Comparison of ENCODE assay signal across 18 cellular contexts in genomic region chr19:7542556-7543348, GRCh38. TPM values are rescaled to one million over a fixed set of nuclear protein-coding genes. Genes with fewer than 3 reads are reported as not detected.
DNase-seq lines count a peak whose midpoint lies in the region; ATAC-seq and TF ChIP-seq lines count a peak whose summit lies in the region.
"Had no signal": no experiment of that assay in that cellular context is flagged by ENCODE, and none has a peak within 500 bp of the region (broad histone marks: within the 10 kb centered on the region; RNA-seq: fewer than 3 reads in every experiment).

No MANE protein-coding gene starts in this region.

- no peaks in the 10 kb centered on the region for H3K9me3 ChIP-seq in liver (ENCODE audit: control insufficient read depth in 4 of 4, low read length in 3 of 4)
- no peaks in the 10 kb centered on the region for H3K9me3 ChIP-seq in right lobe of liver
- H3K9me3 ChIP-seq in neutrophil: no peaks in the 10 kb centered on the region
- no peaks in the 10 kb centered on the region for H3K9me3 ChIP-seq in upper lobe of right lung
- H3K9me3 ChIP-seq: Caco-2, MG63 had no signal

- no peak for TF ChIP-seq POLR2A in right lobe of liver (IDR thresholded peaks at IDR 0.05)

- no peaks in the 10 kb centered on the region for H3K4me1 ChIP-seq in liver (ENCODE audit: control insufficient read depth in 4 of 4, insufficient read depth in 4 of 4, low read length in 3 of 4)
- H3K4me1 ChIP-seq in right lobe of liver: no peaks in the 10 kb centered on the region
- peaks cover 41 to 46% of the 10 kb centered on the region in 2 experiments for H3K4me1 ChIP-seq in neutrophil (ENCODE audit: control insufficient read depth in 1 of 2, insufficient read depth in 1 of 2, low read depth in 1 of 2, low read length in 1 of 2)
- no peaks in the 10 kb centered on the region for H3K4me1 ChIP-seq in upper lobe of right lung
- H3K4me1 ChIP-seq: Caco-2 had no signal

- no peaks in the 10 kb centered on the region for H3K9me3 Mint-ChIP-seq in activated T-helper 17 cell treated with anti-CD3 and anti-CD28 coated beads, Interleukin-2, amount 50 U/mL, for 72 hours

- H3K27ac Mint-ChIP-seq in activated T-helper 17 cell treated with anti-CD3 and anti-CD28 coated beads, Interleukin-2, amount 50 U/mL, for 72 hours: peak overlapping the region; percentile 51

- H3K36me3 Mint-ChIP-seq in activated T-helper 17 cell treated with anti-CD3 and anti-CD28 coated beads, Interleukin-2, amount 50 U/mL, for 72 hours (ENCODE audit: low read depth): peaks cover 68% of the 10 kb centered on the region

- ATAC-seq in right lobe of liver (no peak), upper lobe of right lung (no peak)
- no peak for ATAC-seq in activated T-helper 17 cell treated with anti-CD3 and anti-CD28 coated beads, Interleukin-2, amount 50 U/mL, for 72 hours (replicated peaks)

- intact Hi-C loops in right lobe of liver (cut with DNase I) (no loop called here), upper lobe of right lung (cut with DNase I) (no loop called here)

- H3K27ac ChIP-seq in liver (ENCODE audit: low read depth in 1 of 2, low read length in 2 of 2) (peak overlapping the region; percentile 36 to 61), right lobe of liver (no peak overlapping the region), neutrophil (peak overlapping the region; percentile 85), upper lobe of right lung (peak overlapping the region; percentile 17)

- DNase-seq in right lobe of liver (no peak), upper lobe of right lung (peak; percentile 60), dermis blood vessel endothelial cell (no peak), cerebellar cortex (ENCODE audit: low spot score) (no peak)
- DNase-seq: AML-193; Caco-2; CD4-positive, CD25-positive, alpha-beta regulatory T cell; Karpas-422; MG63; NCI-H1092; NCI-H146; NCI-H2081; NCI-H510A; NCI-H774; RPMI8226 had no signal

- no peaks in the 10 kb centered on the region for H3K27me3 Mint-ChIP-seq in activated T-helper 17 cell treated with anti-CD3 and anti-CD28 coated beads, Interleukin-2, amount 50 U/mL, for 72 hours
- H3K27me3 Mint-ChIP-seq: CD4-positive, CD25-positive, alpha-beta regulatory T cell had no signal

- H3K4me3 Mint-ChIP-seq in activated T-helper 17 cell treated with anti-CD3 and anti-CD28 coated beads, Interleukin-2, amount 50 U/mL, for 72 hours: no peak overlapping the region

- H3K4me1 Mint-ChIP-seq in activated T-helper 17 cell treated with anti-CD3 and anti-CD28 coated beads, Interleukin-2, amount 50 U/mL, for 72 hours: peaks cover 6% of the 10 kb centered on the region

- no peak overlapping the region for H3K9ac ChIP-seq in liver (ENCODE audit: low read depth in 1 of 2, low read length in 2 of 2)

- TF ChIP-seq RAD21 in liver (IDR thresholded peaks at IDR 0.05): no peak

- 98% methylated on average over 24 of the region's 24 CpGs for WGBS in liver
- whole genome bisulfite sequencing in right lobe of liver (ENCODE audit: insufficient coverage, low coverage, low lambda C conversion rate, missing lambda C conversion rate): no CpG with 5 or more reads among the region's 24 CpGs

- TF ChIP-seq CTCF in liver (IDR thresholded peaks at IDR 0.05; ENCODE audit: low read depth, low read length, missing input control) (no peak), right lobe of liver (IDR thresholded peaks at IDR 0.05) (no peak), neutrophil (IDR thresholded peaks at IDR 0.05) (no peak), upper lobe of right lung (IDR thresholded peaks at IDR 0.05) (no peak)

- no peak overlapping the region for H3K4me3 ChIP-seq in liver (ENCODE audit: low read depth in 1 of 3, low read length in 3 of 3)
- no peak overlapping the region for H3K4me3 ChIP-seq in right lobe of liver
- no peak overlapping the region for H3K4me3 ChIP-seq in neutrophil (ENCODE audit: low read depth in 1 of 2, low read length in 1 of 2)
- H3K4me3 ChIP-seq in upper lobe of right lung: no peak overlapping the region
- H3K4me3 ChIP-seq: MG63 had no signal

- no peaks in the 10 kb centered on the region for H3K27me3 ChIP-seq in liver (ENCODE audit: control insufficient read depth in 4 of 4, insufficient read depth in 4 of 4, low read length in 3 of 4)
- H3K27me3 ChIP-seq in right lobe of liver: no peaks in the 10 kb centered on the region
- no peaks in the 10 kb centered on the region for H3K27me3 ChIP-seq in neutrophil
- H3K27me3 ChIP-seq in upper lobe of right lung: no peaks in the 10 kb centered on the region
- H3K27me3 ChIP-seq: MG63 had no signal

- H3K36me3 ChIP-seq in liver (ENCODE audit: control insufficient read depth in 4 of 4, insufficient read depth in 3 of 4, low read depth in 1 of 4, low read length in 3 of 4) (peaks cover 14 to 44% (median 19%) of the 10 kb centered on the region in 4 donors), right lobe of liver (peaks cover 0 to 47% (median 6%) of the 10 kb centered on the region in 4 donors), neutrophil (peaks cover 53% of the 10 kb centered on the region), upper lobe of right lung (peaks cover 69% of the 10 kb centered on the region)

TF ChIP-seq in liver, 16 proteins besides CTCF, POLR2A, EP300 and RAD21:
- TF ChIP-seq HNF4G (IDR thresholded peaks at IDR 0.05): no peak
- TF ChIP-seq NR2F2 (IDR thresholded peaks at IDR 0.05): peak; percentile 49

RNA-seq across cellular contexts. Expression of gene PNPLA6, which starts 7.2 kb away (rescaled TPM):
- 10 to 100 TPM; 33.0 to 68.4 TPM for total RNA-seq in liver
- 10 to 100 TPM; 20.9 to 22.9 TPM for polyA plus RNA-seq in liver
- total RNA-seq in right lobe of liver: 10 to 100 TPM; 38.7 to 61.8 (median 46.5) TPM
- 100 to 1,000 TPM; 146 to 163 TPM for total RNA-seq in activated T-helper 17 cell treated with anti-CD3 and anti-CD28 coated beads, Interleukin-2, amount 50 U/mL, for 72 hours
- total RNA-seq in upper lobe of right lung: 190 TPM
- 107 and 192 TPM in 2 replicates for total RNA-seq in dermis blood vessel endothelial cell

RNA-seq across cellular contexts. Expression of gene MCOLN1, which starts 20.3 kb away (rescaled TPM):
- 10 to 100 TPM; 10.9 to 13.2 TPM for total RNA-seq in liver
- 10 to 100 TPM; 14.1 to 17.0 TPM for polyA plus RNA-seq in liver
- 10 to 100 TPM in 5 of 6 experiments, 1 to 10 TPM in 1; 9.8 to 25.2 (median 17.7) TPM for total RNA-seq in right lobe of liver
- total RNA-seq in activated T-helper 17 cell treated with anti-CD3 and anti-CD28 coated beads, Interleukin-2, amount 50 U/mL, for 72 hours: 10 to 100 TPM; 10.0 to 15.3 TPM
- 55.0 TPM for total RNA-seq in upper lobe of right lung
- total RNA-seq in dermis blood vessel endothelial cell: 2.7 and 3.7 TPM in 2 replicates

RNA-seq across cellular contexts. Expression of gene ZNF358, which starts 26.8 kb away (rescaled TPM):
- total RNA-seq in liver (1 to 10 TPM; 5.7 to 9.5 TPM), right lobe of liver (10 to 100 TPM; 15.3 to 35.1 (median 24.8) TPM), upper lobe of right lung (56.9 TPM), dermis blood vessel endothelial cell (20.9 and 36.6 TPM in 2 replicates)
- polyA plus RNA-seq in liver: 10 to 100 TPM; 15.6 to 18.2 TPM
- total RNA-seq in activated T-helper 17 cell treated with anti-CD3 and anti-CD28 coated beads, Interleukin-2, amount 50 U/mL, for 72 hours: 1 to 10 TPM; 2.9 to 3.1 TPM

RNA-seq across cellular contexts. Expression of gene CAMSAP3, which starts 52.9 kb away (rescaled TPM):
- 10 to 100 TPM in 1 of 2 donors, 1 to 10 TPM in 1; 4.4 to 13.8 TPM for total RNA-seq in liver
- 10 to 100 TPM in 1 of 2 donors, 1 to 10 TPM in 1; 5.7 to 19.1 TPM for polyA plus RNA-seq in liver
- total RNA-seq in right lobe of liver: 10 to 100 TPM; 21.8 to 31.9 (median 23.4) TPM
- total RNA-seq in activated T-helper 17 cell treated with anti-CD3 and anti-CD28 coated beads, Interleukin-2, amount 50 U/mL, for 72 hours: under 1 TPM; 0.11 to 0.37 TPM
- 29.1 TPM for total RNA-seq in upper lobe of right lung
- under 0.01 and 0.19 TPM in 2 replicates for total RNA-seq in dermis blood vessel endothelial cell
- total RNA-seq: CD4-positive, CD25-positive, alpha-beta regulatory T cell had no signal
- polyA plus RNA-seq: CD4-positive, CD25-positive, alpha-beta regulatory T cell had no signal

RNA-seq across cellular contexts. Expression of gene PEX11G, which starts 53.9 kb away (rescaled TPM):
- 1 to 10 TPM; 1.9 to 7.7 TPM for total RNA-seq in liver
- 10 to 100 TPM in 1 of 2 donors, 1 to 10 TPM in 1; 8.6 to 10.9 TPM for polyA plus RNA-seq in liver
- 10 to 100 TPM in 2 of 6 experiments, 1 to 10 TPM in 4; 4.8 to 14.3 (median 9.4) TPM for total RNA-seq in right lobe of liver
- under 1 TPM in 1 of 2 donors, not detected in 1; 0.66 TPM for total RNA-seq in activated T-helper 17 cell treated with anti-CD3 and anti-CD28 coated beads, Interleukin-2, amount 50 U/mL, for 72 hours
- 3.6 TPM for total RNA-seq in upper lobe of right lung
- total RNA-seq in dermis blood vessel endothelial cell: 2.3 and 2.9 TPM in 2 replicates
- total RNA-seq: CD4-positive, CD25-positive, alpha-beta regulatory T cell had no signal

Comparison
In these comparisons a context has a peak if more than half of its experiments do, and no peak if none do; other contexts are left out.
1. H3K27ac ChIP-seq: peak in liver (2 of 2), neutrophil (single experiment) and upper lobe of right lung (single experiment); none in right lobe of liver (0 of 3).